19 cellular contexts compared by ENCODE assay signal in the genomic region with DNA sequence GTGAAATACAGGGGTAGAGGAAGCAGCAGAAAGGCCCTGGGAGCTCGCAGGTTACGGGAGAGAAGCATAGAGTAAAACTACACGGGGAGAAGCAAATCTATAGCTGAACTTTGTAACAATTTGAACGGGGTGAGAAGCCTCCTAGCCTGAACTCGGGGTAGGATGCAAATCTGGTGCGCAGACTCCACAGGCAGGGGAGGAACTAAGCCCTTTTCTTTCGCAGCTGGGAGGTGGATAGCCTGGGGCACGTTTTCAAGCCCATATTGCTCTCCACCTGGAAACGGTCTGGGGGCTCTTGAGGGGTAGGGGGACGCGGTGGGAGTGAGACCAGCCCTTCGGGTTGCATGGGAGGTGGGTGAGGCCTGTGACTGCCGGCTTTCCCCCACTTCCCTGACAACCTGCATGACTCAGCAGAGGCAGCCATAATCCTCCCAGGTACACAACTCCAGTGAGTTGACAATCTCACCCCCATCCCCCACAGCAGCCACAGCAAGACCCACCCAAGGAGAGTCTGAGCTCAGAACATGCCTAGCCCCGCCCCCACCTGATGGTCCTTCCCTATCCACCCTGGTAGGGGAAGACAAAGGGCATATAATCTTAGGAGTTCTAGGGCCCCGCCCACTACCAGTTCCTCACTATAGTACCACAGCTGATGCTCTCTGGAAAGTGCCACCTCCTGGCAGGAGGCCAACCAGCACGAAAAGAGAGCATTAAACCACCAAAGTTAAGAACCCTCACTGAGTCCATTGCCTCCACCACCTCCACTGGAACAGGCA. TPM values are rescaled to one million over a fixed set of nuclear protein-coding genes. Genes with fewer than 3 reads are reported as not detected.
A peak's percentile ranks its signal among the peaks of the same experiment; 100 is the strongest.
DNase-seq lines count a peak whose midpoint lies in the region; FAIRE-seq and TF ChIP-seq lines count a peak whose summit lies in the region.
"Had no signal": no experiment of that assay in that cellular context is flagged by ENCODE, and none has a peak within 500 bp of the region (broad histone marks: within the 10 kb centered on the region; RNA-seq: fewer than 3 reads in every experiment).

No MANE protein-coding gene starts in this region.

- no peaks in the 10 kb centered on the region for H3K9me3 ChIP-seq in HUES6 (ENCODE audit: control insufficient read depth, insufficient read depth, low read depth, low read length)
- no peaks in the 10 kb centered on the region for H3K9me3 ChIP-seq in astrocyte (ENCODE audit: insufficient read depth, low read depth, low read length)
- no peaks in the 10 kb centered on the region for H3K9me3 ChIP-seq in mucosa of rectum (ENCODE audit: control insufficient read depth in 2 of 2, low read length in 2 of 2)
- H3K9me3 ChIP-seq: tibial nerve had no signal

- DNase-seq in NCI-H146 (lab: John Stamatoyannopoulos, UW) (peak; percentile 68), NCI-H146 treated with DMSO at 0.1 percent for 48 hours (lab: John Stamatoyannopoulos, UW; ENCODE audit: unreplicated experiment) (no peak), astrocyte (ENCODE audit: low read depth) (no peak), DMS79 treated with DMSO at 0.1 percent for 48 hours (lab: John Stamatoyannopoulos, UW) (no peak)
- no peak for DNase-seq in activated CD8-positive, alpha-beta memory T cell treated with anti-CD3 and anti-CD28 coated beads for 24 hours
- DNase-seq in stimulated activated naive CD4-positive, alpha-beta T cell (lab: John Stamatoyannopoulos, UW): no peak
- DNase-seq: activated CD8-positive, alpha-beta memory T cell treated with anti-CD3 and anti-CD28 coated beads, Interleukin-2, amount 50 U/mL, for 48 hours; naive B cell; NCI-H2081; T-helper 9 cell had no signal

- no peak overlapping the region for H3K4me3 Mint-ChIP-seq in astrocyte (ENCODE audit: unreplicated experiment)
- H3K4me3 Mint-ChIP-seq: dendritic cell treated with granulocyte-macrophage colony-stimulating factor and Interleukin-4, amounts not matched to agents 40 ng/mL and 50 ng/mL, for 4 days; naive B cell had no signal

- FAIRE-seq in astrocyte (lab: Jason Lieb, UNC): no peak
- FAIRE-seq: A204.1, GM19239, HTR-8/SVneo, islet of Langerhans had no signal

- no peaks in the 10 kb centered on the region for H3K9me3 Mint-ChIP-seq in astrocyte (ENCODE audit: unreplicated experiment)
- H3K9me3 Mint-ChIP-seq: dendritic cell treated with granulocyte-macrophage colony-stimulating factor and Interleukin-4, amounts not matched to agents 40 ng/mL and 50 ng/mL, for 4 days had no signal

- H3K4me1 Mint-ChIP-seq in astrocyte (ENCODE audit: low read depth, unreplicated experiment): peaks cover 6% of the 10 kb centered on the region
- H3K4me1 Mint-ChIP-seq: naive B cell had no signal

- peak overlapping the region; percentile 44; the same call in 1 of the 2 replicates for H3K4me3 ChIP-seq in HUES6 (ENCODE audit: low read depth, low read length)
- H3K4me3 ChIP-seq in astrocyte (ENCODE audit: insufficient read depth, low read depth, low read length): no peak overlapping the region
- H3K4me3 ChIP-seq in mucosa of rectum (ENCODE audit: low read length in 2 of 2): peak overlapping the region; percentile 14 to 44
- H3K4me3 ChIP-seq: skin epidermis, tibial nerve had no signal

- H3K27ac Mint-ChIP-seq in astrocyte (ENCODE audit: unreplicated experiment): peak overlapping the region; percentile 4
- H3K27ac Mint-ChIP-seq: dendritic cell treated with granulocyte-macrophage colony-stimulating factor and Interleukin-4, amounts not matched to agents 40 ng/mL and 50 ng/mL, for 4 days had no signal

- H3K4me2 ChIP-seq in astrocyte (ENCODE audit: low read length): no peak overlapping the region

- H2AFZ ChIP-seq in astrocyte (ENCODE audit: low read depth, low read length): no peak overlapping the region

- no peaks in the 10 kb centered on the region for H4K20me1 ChIP-seq in astrocyte (ENCODE audit: insufficient read depth, low read length)

- H3K9ac ChIP-seq in HUES6 (ENCODE audit: low read length): peak overlapping the region; percentile 86
- no peak overlapping the region for H3K9ac ChIP-seq in astrocyte (ENCODE audit: low read length)
- peak overlapping the region in 1 of 2 donors; percentile 10 for H3K9ac ChIP-seq in mucosa of rectum (ENCODE audit: low read depth in 1 of 2, low read length in 2 of 2)

- H3K79me2 ChIP-seq in astrocyte (ENCODE audit: insufficient read depth, low read length): no peaks in the 10 kb centered on the region

- H3K36me3 ChIP-seq in HUES6 (ENCODE audit: control insufficient read depth, insufficient read depth, low read length) (no peaks in the 10 kb centered on the region), astrocyte (ENCODE audit: insufficient read depth, low read length) (no peaks in the 10 kb centered on the region), mucosa of rectum (ENCODE audit: control insufficient read depth in 2 of 2, insufficient read depth in 2 of 2, low read length in 2 of 2) (no peaks in the 10 kb centered on the region)
- H3K36me3 ChIP-seq: tibial nerve had no signal

- H3K27me3 ChIP-seq in HUES6 (ENCODE audit: control insufficient read depth, insufficient read depth, low read length): no peaks in the 10 kb centered on the region
- H3K27me3 ChIP-seq in astrocyte (ENCODE audit: insufficient read depth, low read length): no peaks in the 10 kb centered on the region
- H3K27me3 ChIP-seq in mucosa of rectum (ENCODE audit: control insufficient read depth in 2 of 2, insufficient read depth in 2 of 2, low read length in 2 of 2): no peaks in the 10 kb centered on the region

- no peaks in the 10 kb centered on the region for H3K36me3 Mint-ChIP-seq in astrocyte (ENCODE audit: low read depth, unreplicated experiment)
- H3K36me3 Mint-ChIP-seq: naive B cell had no signal

- TF ChIP-seq CTCF in astrocyte (IDR thresholded peaks at IDR 0.05; ENCODE audit: insufficient read depth, low read depth, low read length): no peak

- H3K4me1 ChIP-seq in HUES6 (ENCODE audit: control insufficient read depth, insufficient read depth, low read length) (peaks cover 28% of the 10 kb centered on the region), astrocyte (ENCODE audit: insufficient read depth, low read length) (no peaks in the 10 kb centered on the region), mucosa of rectum (ENCODE audit: control insufficient read depth in 2 of 2, insufficient read depth in 2 of 2, low read length in 2 of 2) (peaks cover 3 to 8% of the 10 kb centered on the region in 2 donors)
- H3K4me1 ChIP-seq: tibial nerve had no signal

- peak overlapping the region; percentile 55; the same call in 1 of the 2 replicates for H3K27ac ChIP-seq in HUES6 (ENCODE audit: low read depth, low read length)
- H3K27ac ChIP-seq in astrocyte (ENCODE audit: low read depth, low read length): no peak overlapping the region
- peak overlapping the region; percentile 67 to 78 for H3K27ac ChIP-seq in mucosa of rectum (ENCODE audit: low read depth in 2 of 2, low read length in 2 of 2)
- H3K27ac ChIP-seq: skin epidermis, tibial nerve had no signal

- H3K27me3 Mint-ChIP-seq in astrocyte (ENCODE audit: low read depth, unreplicated experiment): peaks cover 2% of the 10 kb centered on the region
- H3K27me3 Mint-ChIP-seq: dendritic cell treated with granulocyte-macrophage colony-stimulating factor and Interleukin-4, amounts not matched to agents 40 ng/mL and 50 ng/mL, for 4 days had no signal

RNA-seq across cellular contexts. Expression of a gene that starts 29.9 kb away (rescaled TPM):
- total RNA-seq in astrocyte: 6.2 and 6.8 TPM in 2 replicates
